14 cellular contexts compared by ENCODE assay signal in genomic region chr13:110216403-110217041, GRCh38.
DNase-seq lines count a peak whose midpoint lies in the region; ATAC-seq and TF ChIP-seq lines count a peak whose summit lies in the region.
"Had no signal": no experiment of that assay in that cellular context is flagged by ENCODE, and none has a peak within 500 bp of the region (broad histone marks: within the 10 kb centered on the region; RNA-seq: fewer than 3 reads in every experiment).

No MANE protein-coding gene starts in this region.

- no peaks in the 10 kb centered on the region for H3K27me3 Mint-ChIP-seq in brain

- WGBS in hepatocyte (ENCODE audit: low lambda C conversion rate, missing lambda C conversion rate) = 86% methylated on average over 10 of the region's 10 CpGs

- H3K4me3 Mint-ChIP-seq in brain = peak overlapping the region in 1 of 5 experiments; percentile 52
- H3K4me3 Mint-ChIP-seq: activated T-cell treated with anti-CD3 and anti-CD28 coated beads, Interleukin-2, amount 50 U/mL, for 4 hours had no signal

- H3K36me3 ChIP-seq in hepatocyte (replicated peaks; ENCODE audit: insufficient read depth, low read depth) = no peaks in the 10 kb centered on the region

- H4K20me1 ChIP-seq in hepatocyte (ENCODE audit: insufficient read depth, poor library complexity, severe bottlenecking) = no peaks in the 10 kb centered on the region

- no peaks in the 10 kb centered on the region for H3K9me2 ChIP-seq in hepatocyte (replicated peaks; ENCODE audit: insufficient read depth)

- peaks cover 3% of the 10 kb centered on the region for H3K36me3 Mint-ChIP-seq in brain

- peaks cover 35% of the 10 kb centered on the region for H3K4me1 Mint-ChIP-seq in brain

- TF ChIP-seq CTCF in AG10803 (conservative IDR thresholded peaks at IDR 0.05; ENCODE audit: low read length) = no peak
- TF ChIP-seq CTCF in brain (conservative IDR thresholded peaks at IDR 0.05) = no peak
- TF ChIP-seq CTCF in hepatocyte (IDR thresholded peaks at IDR 0.05; ENCODE audit: poor library complexity) = no peak

- no peaks in the 10 kb centered on the region for H3K79me2 ChIP-seq in hepatocyte

- no peak for ATAC-seq in GM18517 (IDR thresholded peaks at IDR 0.05; ENCODE audit: unreplicated experiment)
- ATAC-seq: activated T-cell treated with anti-CD3 and anti-CD28 coated beads, Interleukin-2, amount 50 U/mL, for 4 hours; GM12878 had no signal

- DNase-seq in AG10803 (ENCODE audit: low read depth) = peak; percentile 62
- no peak for DNase-seq in hepatocyte (ENCODE audit: low spot score)
- DNase-seq in renal cortical epithelial cell (ENCODE audit: low read depth) = peak; percentile 83
- no peak for DNase-seq in inferior parietal cortex (ENCODE audit: extremely low spot score)
- DNase-seq in NCI-H187 (lab: John Stamatoyannopoulos, UW) = no peak
- DNase-seq in activated CD4-positive, alpha-beta T cell treated with anti-CD3 and anti-CD28 coated beads, Interleukin-2, amount 50 U/mL, for 4 hours = no peak
- DNase-seq: activated T-cell treated with anti-CD3 and anti-CD28 coated beads, Interleukin-2, amount 50 U/mL, for 4 hours; Karpas-422; midbrain; T-helper 2 cell had no signal

- H3K4me2 ChIP-seq in hepatocyte = no peak overlapping the region

- peak overlapping the region in 4 of 5 experiments; percentile 2 to 89 (median 72) for H3K27ac Mint-ChIP-seq in brain

- peak overlapping the region; percentile 73 for H3K27ac ChIP-seq in hepatocyte
- H3K27ac ChIP-seq: C4-2B had no signal

- H3K4me1 ChIP-seq in hepatocyte (ENCODE audit: insufficient read depth) = peaks cover 7% of the 10 kb centered on the region

- no peaks in the 10 kb centered on the region for H3K9me3 ChIP-seq in hepatocyte (ENCODE audit: low read depth)

- no peaks in the 10 kb centered on the region for H3K9me3 Mint-ChIP-seq in brain
- H3K9me3 Mint-ChIP-seq: activated T-cell treated with anti-CD3 and anti-CD28 coated beads, Interleukin-2, amount 50 U/mL, for 4 hours had no signal

- H3K4me3 ChIP-seq in AG10803 (ENCODE audit: low read length) (no peak overlapping the region), hepatocyte (no peak overlapping the region)
- H3K4me3 ChIP-seq: GM12878 had no signal

- H2AFZ ChIP-seq in hepatocyte = no peak overlapping the region

- H3K27me3 ChIP-seq in hepatocyte = no peaks in the 10 kb centered on the region

Comparison
In these comparisons a context has a peak if more than half of its experiments do, and no peak if none do; other contexts are left out.
1. DNase-seq: peak in AG10803 (single experiment) and renal cortical epithelial cell (single experiment); none in hepatocyte (single experiment), inferior parietal cortex (single experiment), NCI-H187 (0 of 2) and activated CD4-positive, alpha-beta T cell treated with anti-CD3 and anti-CD28 coated beads, Interleukin-2, amount 50 U/mL, for 4 hours (0 of 2).